Comparison of ENCODE assay signal across 20 cellular contexts in the genomic region with DNA sequence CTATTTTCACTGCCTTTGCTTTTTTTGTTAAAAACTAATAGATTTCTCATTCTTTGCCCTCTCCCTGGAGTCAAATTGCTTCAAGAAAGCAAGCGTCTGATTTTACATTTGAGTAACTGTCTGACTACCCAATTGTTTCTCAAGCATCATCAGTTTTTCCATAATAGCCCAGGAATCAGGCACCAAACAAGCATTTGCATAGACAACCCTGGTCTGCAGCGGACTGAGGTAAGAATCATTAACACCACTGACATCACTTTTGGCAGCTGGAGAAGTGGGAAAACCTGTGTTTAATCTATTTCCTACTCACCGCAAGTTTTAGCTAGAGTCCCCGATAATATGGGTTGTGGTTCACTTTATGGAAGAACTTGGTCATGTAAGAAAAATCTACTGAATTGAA. TPM values are rescaled to one million over a fixed set of nuclear protein-coding genes. Genes with fewer than 3 reads are reported as not detected.
A peak's percentile ranks its signal among the peaks of the same experiment; 100 is the strongest.
DNase-seq lines count a peak whose midpoint lies in the region; TF ChIP-seq lines count a peak whose summit lies in the region.
"Had no signal": no experiment of that assay in that cellular context is flagged by ENCODE, and none has a peak within 500 bp of the region (broad histone marks: within the 10 kb centered on the region; RNA-seq: fewer than 3 reads in every experiment).

No MANE protein-coding gene starts in this region.

- intact Hi-C loops in breast epithelium (cut with DNase I; ENCODE audit: low total_unique reads) (loop anchor here (10.0 kb wide), 1 partner anchor 51 kb away; a partner anchor contains a TSS), mammary epithelial cell (cut with micrococcal nuclease) (no loop called here), prostate gland (cut with DNase I) (no loop called here)

- H3K4me1 ChIP-seq in breast epithelium (peaks cover 6% of the 10 kb centered on the region in 2 donors), mammary epithelial cell (ENCODE audit: insufficient read depth, low read length) (peaks cover under 1% of the 10 kb centered on the region), stomach smooth muscle (ENCODE audit: control insufficient read depth, insufficient read depth, low read length) (peaks cover 17% of the 10 kb centered on the region), prostate gland (replicated peaks) (peaks cover 8% of the 10 kb centered on the region)

- no peak overlapping the region for H3K4me2 ChIP-seq in mammary epithelial cell (ENCODE audit: insufficient read depth, low read depth, low read length)

- DNase-seq in breast epithelium (ENCODE audit: low spot score in 2 of 2) = no peak
- no peak for DNase-seq in mammary epithelial cell
- peak; percentile 36 for DNase-seq in astrocyte of the spinal cord (ENCODE audit: low read depth, low spot score)
- peak; percentile 75 for DNase-seq in kidney tubule cell (ENCODE audit: low spot score)
- no peak for DNase-seq in retina
- no peak for DNase-seq in NCI-H345 treated with DMSO at 0.1 percent for 48 hours (lab: John Stamatoyannopoulos, UW; ENCODE audit: unreplicated experiment)
- DNase-seq in prostate gland (ENCODE audit: low spot score) = no peak
- DNase-seq: 8988T; AML-193; C1 segment of cervical spinal cord; CD8-positive, alpha-beta T cell; NCI-H1105; NCI-H2029 treated with DMSO at 0.1 percent for 48 hours; NCI-H2171; NCI-H345; NCI-H524 treated with DMSO at 0.1 percent for 48 hours; NCI-H82; Peyer's patch had no signal

- H3K9me3 ChIP-seq in breast epithelium (no peaks in the 10 kb centered on the region), mammary epithelial cell (replicated peaks; ENCODE audit: insufficient read depth, low read length) (no peaks in the 10 kb centered on the region), stomach smooth muscle (ENCODE audit: control insufficient read depth in 2 of 2, low read length in 2 of 2) (no peaks in the 10 kb centered on the region), prostate gland (no peaks in the 10 kb centered on the region)
- H3K9me3 ChIP-seq: HAP-1, Peyer's patch had no signal

- dilution Hi-C loops in mammary epithelial cell (cut with HindIII; ENCODE audit: low sequenced_read_pairs) = loop anchor here (5.0 kb wide), 1 partner anchor 33 kb away; no protein-coding TSS in a partner anchor

- H3K27me3 ChIP-seq in breast epithelium (no peaks in the 10 kb centered on the region), mammary epithelial cell (ENCODE audit: insufficient read depth, low read length) (no peaks in the 10 kb centered on the region), stomach smooth muscle (ENCODE audit: control insufficient read depth in 1 of 2, insufficient read depth in 2 of 2, low read length in 2 of 2) (no peaks in the 10 kb centered on the region), prostate gland (replicated peaks; ENCODE audit: insufficient read depth) (no peaks in the 10 kb centered on the region)
- H3K27me3 ChIP-seq: Peyer's patch had no signal

- H3K27ac ChIP-seq in breast epithelium (peak overlapping the region; percentile 48 to 83), mammary epithelial cell (ENCODE audit: insufficient read depth, low read depth, low read length) (no peak overlapping the region), stomach smooth muscle (ENCODE audit: low read length) (peak overlapping the region; percentile 26), prostate gland (no peak overlapping the region)
- H3K27ac ChIP-seq: Peyer's patch had no signal

- CTCF ChIA-PET in mammary epithelial cell (lab: Charles Lee; ENCODE audit: low non-redundant PET) = no interaction called here

- H3K4me3 ChIP-seq in breast epithelium (no peak overlapping the region), mammary epithelial cell (replicated peaks in 1 of 3; ENCODE audit: insufficient read depth in 1 of 3, low read depth in 2 of 3, low read length in 3 of 3) (no peak overlapping the region), astrocyte of the spinal cord (ENCODE audit: low read depth, low read length) (no peak overlapping the region), stomach smooth muscle (ENCODE audit: low read length in 2 of 2) (no peak overlapping the region), prostate gland (no peak overlapping the region)
- H3K4me3 ChIP-seq: HAP-1, Peyer's patch had no signal

- no peak for TF ChIP-seq POLR2A in breast epithelium (IDR thresholded peaks at IDR 0.05)
- TF ChIP-seq POLR2A in prostate gland (IDR thresholded peaks at IDR 0.05) = no peak

- H3K9ac ChIP-seq in mammary epithelial cell (ENCODE audit: insufficient read depth, low read length) = no peak overlapping the region
- H3K9ac ChIP-seq in stomach smooth muscle (ENCODE audit: low read length in 2 of 2) = no peak overlapping the region

- H3K36me3 ChIP-seq in breast epithelium = no peaks in the 10 kb centered on the region
- H3K36me3 ChIP-seq in mammary epithelial cell (ENCODE audit: insufficient read depth, low read length) = peaks cover 5% of the 10 kb centered on the region
- no peaks in the 10 kb centered on the region for H3K36me3 ChIP-seq in stomach smooth muscle (ENCODE audit: control insufficient read depth in 2 of 2, insufficient read depth in 2 of 2, low read length in 2 of 2)
- H3K36me3 ChIP-seq in prostate gland = no peaks in the 10 kb centered on the region
- H3K36me3 ChIP-seq: HAP-1, Peyer's patch had no signal

- no peak for TF ChIP-seq CTCF in breast epithelium (IDR thresholded peaks at IDR 0.05)
- no peak for TF ChIP-seq CTCF in mammary epithelial cell (conservative IDR thresholded peaks at IDR 0.05 in 1 of 2, IDR thresholded peaks at IDR 0.05 in 1 of 2; ENCODE audit: extremely low read depth in 1 of 2, insufficient read depth in 1 of 2, low read depth in 1 of 2, low read length in 2 of 2)
- TF ChIP-seq CTCF in astrocyte of the spinal cord (IDR thresholded peaks at IDR 0.05; ENCODE audit: low read depth, low read length) = no peak
- no peak for TF ChIP-seq CTCF in prostate gland (IDR thresholded peaks at IDR 0.05)

- no peaks in the 10 kb centered on the region for H4K20me1 ChIP-seq in mammary epithelial cell (ENCODE audit: insufficient read depth, low read length)

- in situ Hi-C loops in mammary epithelial cell (cut with MboI; ENCODE audit: low sequenced_read_pairs in 2 of 2) = no loop called here
- in situ Hi-C loops in astrocyte of the spinal cord (cut with HindIII; ENCODE audit: low sequenced_read_pairs) = no loop called here

- H2AFZ ChIP-seq in mammary epithelial cell (ENCODE audit: low read depth, low read length) = no peak overlapping the region

- BruUV-seq in mammary epithelial cell (replicated peaks; lab: Mats Ljungman, UMichigan) = no TSS peak

- peaks cover 91% of the 10 kb centered on the region for H3K79me2 ChIP-seq in mammary epithelial cell (ENCODE audit: insufficient read depth, low read length)

- WGBS in mammary epithelial cell (ENCODE audit: low coverage, missing lambda C conversion rate) = 84% methylated on average over 4 of the region's 4 CpGs
- 70% methylated on average over 4 of the region's 4 CpGs for WGBS in prostate gland

RNA-seq across cellular contexts. Expression of a gene that starts 55.7 kb away (rescaled TPM):
- total RNA-seq in breast epithelium = 10 to 100 TPM; 18.4 to 48.3 (median 22.3) TPM
- total RNA-seq in mammary epithelial cell = 10 to 100 TPM; 25.8 to 36.2 TPM
- polyA plus RNA-seq in mammary epithelial cell = 27.6 TPM
- polyA minus RNA-seq in mammary epithelial cell = 45.6 TPM
- total RNA-seq in prostate gland = 10 to 100 TPM; 37.6 to 40.6 TPM

Comparison
In these comparisons a context has a peak if more than half of its experiments do, and no peak if none do; other contexts are left out.
1. H3K27ac ChIP-seq: peak in breast epithelium (2 of 2) and stomach smooth muscle (single experiment); none in mammary epithelial cell (single experiment) and prostate gland (0 of 2).
2. DNase-seq: peak in astrocyte of the spinal cord (single experiment) and kidney tubule cell (single experiment); none in breast epithelium (0 of 2), mammary epithelial cell (single experiment), retina (single experiment), NCI-H345 treated with DMSO at 0.1 percent for 48 hours (single experiment) and prostate gland (single experiment).